Comparison of ENCODE assay signal across 12 cellular contexts in genomic region chr7:130908345-130909160, GRCh38.
A peak's percentile ranks its signal among the peaks of the same experiment; 100 is the strongest.
DNase-seq lines count a peak whose midpoint lies in the region; ATAC-seq and TF ChIP-seq lines count a peak whose summit lies in the region.
"Had no signal": no experiment of that assay in that cellular context is flagged by ENCODE, and none has a peak within 500 bp of the region (broad histone marks: within the 10 kb centered on the region; RNA-seq: fewer than 3 reads in every experiment).

No MANE protein-coding gene starts in this region.

- no peak for TF ChIP-seq CTCF in RWPE2 (IDR thresholded peaks at IDR 0.05; ENCODE audit: poor library complexity, severe bottlenecking)
- TF ChIP-seq CTCF in epithelial cell of proximal tubule (conservative IDR thresholded peaks at IDR 0.05; ENCODE audit: low read depth, low read length) = no peak
- TF ChIP-seq CTCF in GM13977 (IDR thresholded peaks at IDR 0.05; ENCODE audit: extremely low read depth, insufficient read depth, missing control alignments) = no peak

- ATAC-seq in RWPE2 (ENCODE audit: low read depth) = no peak
- ATAC-seq: GM23338 had no signal

- no peaks in the 10 kb centered on the region for H3K9me3 ChIP-seq in RWPE2 (ENCODE audit: severe bottlenecking)

- DNase-seq in activated CD4-positive, alpha-beta T cell treated with anti-CD3 and anti-CD28 coated beads, Interleukin-2, amount 10 ng/mL, durations not matched to agents 7 days and 5 days = no peak
- DNase-seq in activated CD4-positive, alpha-beta T cell treated with anti-CD3 and anti-CD28 coated beads for 4 hours = no peak
- no peak for DNase-seq in RWPE2 (ENCODE audit: low spot score)
- no peak for DNase-seq in epithelial cell of proximal tubule (ENCODE audit: low read depth)
- peak; percentile 25 for DNase-seq in stimulated activated CD8-positive, alpha-beta memory T cell treated with anti-CD3 and anti-CD28 coated beads, Interleukin-4, amount 100 ng/mL, for 48 hours
- no peak for DNase-seq in GM13977 (ENCODE audit: low spot score)
- no peak for DNase-seq in activated CD4-positive, CD25-positive, alpha-beta regulatory T cell treated with anti-CD3 and anti-CD28 coated beads, Interleukin-2, amount 50 U/mL, for 72 hours
- DNase-seq in hypothalamus (lab: John Stamatoyannopoulos, UW) = no peak
- DNase-seq: activated CD4-positive, alpha-beta T cell treated with anti-CD3 and anti-CD28 coated beads, Interleukin-2, amount 50 U/mL, for 1 hour; NCI-H510A; Right ventricle myocardium superior had no signal

- H3K4me3 Mint-ChIP-seq in activated CD4-positive, alpha-beta T cell treated with anti-CD3 and anti-CD28 coated beads, Interleukin-2, amount 10 ng/mL, durations not matched to agents 7 days and 5 days = no peak overlapping the region
- H3K4me3 Mint-ChIP-seq: GM23338 had no signal

- H3K4me3 ChIP-seq in RWPE2 (ENCODE audit: severe bottlenecking) (no peak overlapping the region), epithelial cell of proximal tubule (ENCODE audit: low read depth, low read length) (peak overlapping the region; percentile 85)
- H3K4me3 ChIP-seq: GM23338 had no signal

- H3K4me1 ChIP-seq in RWPE2 (ENCODE audit: insufficient read depth, poor library complexity, severe bottlenecking) = peaks cover 57% of the 10 kb centered on the region

- H3K27ac Mint-ChIP-seq in activated CD4-positive, alpha-beta T cell treated with anti-CD3 and anti-CD28 coated beads, Interleukin-2, amount 10 ng/mL, durations not matched to agents 7 days and 5 days = peak overlapping the region; percentile 94

- in situ Hi-C loops in GM13977 (cut with MboI; ENCODE audit: low pct_unique_long_range_greater_than_20kb, low sequenced_read_pairs, unreplicated experiment) = no loop called here

- H3K36me3 Mint-ChIP-seq in activated CD4-positive, alpha-beta T cell treated with anti-CD3 and anti-CD28 coated beads, Interleukin-2, amount 10 ng/mL, durations not matched to agents 7 days and 5 days (ENCODE audit: low read depth) = peaks cover 55% of the 10 kb centered on the region

- H3K27me3 ChIP-seq in RWPE2 (ENCODE audit: insufficient read depth, poor library complexity, severe bottlenecking) = no peaks in the 10 kb centered on the region

- H3K4me1 Mint-ChIP-seq in activated CD4-positive, alpha-beta T cell treated with anti-CD3 and anti-CD28 coated beads, Interleukin-2, amount 10 ng/mL, durations not matched to agents 7 days and 5 days = peaks cover 74% of the 10 kb centered on the region

- peak overlapping the region; percentile 100 for H3K27ac ChIP-seq in RWPE2 (ENCODE audit: poor library complexity, severe bottlenecking)

- CTCF ChIA-PET in activated CD4-positive, alpha-beta T cell treated with anti-CD3 and anti-CD28 coated beads, Interleukin-2, amount 10 ng/mL, durations not matched to agents 7 days and 5 days (lab: Charles Lee) = interaction anchor here (0.5 to 0.9 kb wide), 3 partner anchors 52 to 869 kb away, joined by 3 to 4 read pairs (median 4); no protein-coding TSS in a partner anchor

- H3K27me3 Mint-ChIP-seq in activated CD4-positive, alpha-beta T cell treated with anti-CD3 and anti-CD28 coated beads, Interleukin-2, amount 10 ng/mL, durations not matched to agents 7 days and 5 days = no peaks in the 10 kb centered on the region

- POLR2A ChIA-PET in activated CD4-positive, alpha-beta T cell treated with anti-CD3 and anti-CD28 coated beads, Interleukin-2, amount 10 ng/mL, durations not matched to agents 7 days and 5 days (lab: Charles Lee) = no interaction called here

- H3K36me3 ChIP-seq in RWPE2 (ENCODE audit: low read depth) = peaks cover 85% of the 10 kb centered on the region

- H3K9me3 Mint-ChIP-seq in activated CD4-positive, alpha-beta T cell treated with anti-CD3 and anti-CD28 coated beads, Interleukin-2, amount 10 ng/mL, durations not matched to agents 7 days and 5 days = no peaks in the 10 kb centered on the region
- H3K9me3 Mint-ChIP-seq: GM23338 had no signal
